Comparison of ENCODE assay signal across 20 cellular contexts in genomic region chr12:28710882-28711281, GRCh38.
DNase-seq lines count a peak whose midpoint lies in the region; FAIRE-seq and TF ChIP-seq lines count a peak whose summit lies in the region.
"Had no signal": no experiment of that assay in that cellular context is flagged by ENCODE, and none has a peak within 500 bp of the region (broad histone marks: within the 10 kb centered on the region; RNA-seq: fewer than 3 reads in every experiment).

No MANE protein-coding gene starts in this region.

- H3K4me2 ChIP-seq in keratinocyte (ENCODE audit: control insufficient read depth, extremely low read depth, insufficient read depth, low read depth, low read length) = no peak overlapping the region
- H3K4me2 ChIP-seq: BLaER1 had no signal

- H4K20me1 ChIP-seq in keratinocyte (ENCODE audit: control insufficient read depth, extremely low read depth, insufficient read depth, low read length) = no peaks in the 10 kb centered on the region
- H4K20me1 ChIP-seq: BLaER1 had no signal

- H3K79me2 ChIP-seq in keratinocyte (ENCODE audit: control insufficient read depth, insufficient read depth, low read length) = no peaks in the 10 kb centered on the region

- no peak overlapping the region for H2AFZ ChIP-seq in keratinocyte (ENCODE audit: control insufficient read depth, low read length)

- FAIRE-seq in keratinocyte (lab: Jason Lieb, UNC) = peak; percentile 90
- FAIRE-seq: islet of Langerhans had no signal

- TF ChIP-seq CTCF in AG10803 (conservative IDR thresholded peaks at IDR 0.05; ENCODE audit: low read length) (no peak), choroid plexus epithelial cell (conservative IDR thresholded peaks at IDR 0.05; ENCODE audit: low read depth, low read length) (no peak), keratinocyte (optimal IDR thresholded peaks at IDR 0.05 in 1 of 3, IDR thresholded peaks at IDR 0.05 in 1 of 3, conservative IDR thresholded peaks at IDR 0.05 in 1 of 3; ENCODE audit: extremely low read depth in 1 of 3, insufficient read depth in 2 of 3, low read length in 3 of 3) (no peak)

- no peak overlapping the region for H3K9ac ChIP-seq in keratinocyte (ENCODE audit: control insufficient read depth, extremely low read depth, insufficient read depth, low read length)
- H3K9ac ChIP-seq: BLaER1 had no signal

- no peaks in the 10 kb centered on the region for H3K27me3 ChIP-seq in keratinocyte (ENCODE audit: control insufficient read depth, extremely low read depth, insufficient read depth, low read length)
- H3K27me3 ChIP-seq: BLaER1, sigmoid colon had no signal

- H3K4me3 ChIP-seq in AG10803 (ENCODE audit: low read length) = no peak overlapping the region
- H3K4me3 ChIP-seq in choroid plexus epithelial cell (ENCODE audit: low read depth, low read length) = no peak overlapping the region
- H3K4me3 ChIP-seq in keratinocyte (ENCODE audit: control insufficient read depth in 2 of 3, extremely low read depth in 1 of 3, insufficient read depth in 2 of 3, low read depth in 1 of 3, low read length in 3 of 3) = no peak overlapping the region
- H3K4me3 ChIP-seq: BLaER1, mucosa of descending colon, sigmoid colon, SK-N-MC had no signal

- dilution Hi-C loops in keratinocyte (cut with MboI; ENCODE audit: extremely low pct_ligation_motif_present, low sequenced_read_pairs) = no loop called here

- peaks cover 9% of the 10 kb centered on the region for H3K4me1 ChIP-seq in keratinocyte (ENCODE audit: control insufficient read depth, extremely low read depth, insufficient read depth, low read length)
- H3K4me1 ChIP-seq: BLaER1, sigmoid colon had no signal

- no peaks in the 10 kb centered on the region for H3K36me3 ChIP-seq in keratinocyte (ENCODE audit: control insufficient read depth in 2 of 2, extremely low read depth in 1 of 2, insufficient read depth in 2 of 2, low read length in 2 of 2)
- H3K36me3 ChIP-seq: BLaER1, sigmoid colon had no signal

- no peaks in the 10 kb centered on the region for H3K9me3 ChIP-seq in keratinocyte (ENCODE audit: control insufficient read depth, low read depth, low read length)
- H3K9me3 ChIP-seq: BLaER1, mucosa of descending colon, sigmoid colon had no signal

- H3K9me1 ChIP-seq in keratinocyte (ENCODE audit: control insufficient read depth, extremely low read depth, insufficient read depth, low read length) = no peaks in the 10 kb centered on the region

- DNase-seq in AG10803 (ENCODE audit: low read depth) = peak; percentile 91
- DNase-seq in M059J (ENCODE audit: low read depth) = peak; percentile 63
- DNase-seq in choroid plexus epithelial cell (ENCODE audit: low read depth) = peak; percentile 91
- DNase-seq in keratinocyte (ENCODE audit: low read depth, low spot score) = peak; percentile 19
- DNase-seq in stimulated activated CD4-positive, alpha-beta T cell treated with anti-CD3 and anti-CD28 coated beads, Interleukin-4, amount 100 ng/mL, for 1 hour = no peak
- DNase-seq in cerebellum (ENCODE audit: low spot score) = no peak
- no peak for DNase-seq in NCI-H1694 treated with DMSO at 0.1 percent for 48 hours (lab: John Stamatoyannopoulos, UW)
- DNase-seq in UCSD-AML1 (lab: John Stamatoyannopoulos, UW; ENCODE audit: unreplicated experiment) = no peak
- DNase-seq: aorta, Kasumi-1, mucosa of descending colon, NCI-H187, NCI-H524, occipital lobe, sigmoid colon, trophoblast cell had no signal

- H3K27ac ChIP-seq in keratinocyte (ENCODE audit: control insufficient read depth, insufficient read depth, low read length) = no peak overlapping the region
- H3K27ac ChIP-seq: BLaER1, HL-60, sigmoid colon had no signal

Comparison
In these comparisons a context has a peak if more than half of its experiments do, and no peak if none do; other contexts are left out.
1. DNase-seq: peak in AG10803 (single experiment), M059J (single experiment), choroid plexus epithelial cell (single experiment) and keratinocyte (single experiment); none in stimulated activated CD4-positive, alpha-beta T cell treated with anti-CD3 and anti-CD28 coated beads, Interleukin-4, amount 100 ng/mL, for 1 hour (single experiment), cerebellum (single experiment), NCI-H1694 treated with DMSO at 0.1 percent for 48 hours (single experiment) and UCSD-AML1 (single experiment).